In the genomic region with DNA sequence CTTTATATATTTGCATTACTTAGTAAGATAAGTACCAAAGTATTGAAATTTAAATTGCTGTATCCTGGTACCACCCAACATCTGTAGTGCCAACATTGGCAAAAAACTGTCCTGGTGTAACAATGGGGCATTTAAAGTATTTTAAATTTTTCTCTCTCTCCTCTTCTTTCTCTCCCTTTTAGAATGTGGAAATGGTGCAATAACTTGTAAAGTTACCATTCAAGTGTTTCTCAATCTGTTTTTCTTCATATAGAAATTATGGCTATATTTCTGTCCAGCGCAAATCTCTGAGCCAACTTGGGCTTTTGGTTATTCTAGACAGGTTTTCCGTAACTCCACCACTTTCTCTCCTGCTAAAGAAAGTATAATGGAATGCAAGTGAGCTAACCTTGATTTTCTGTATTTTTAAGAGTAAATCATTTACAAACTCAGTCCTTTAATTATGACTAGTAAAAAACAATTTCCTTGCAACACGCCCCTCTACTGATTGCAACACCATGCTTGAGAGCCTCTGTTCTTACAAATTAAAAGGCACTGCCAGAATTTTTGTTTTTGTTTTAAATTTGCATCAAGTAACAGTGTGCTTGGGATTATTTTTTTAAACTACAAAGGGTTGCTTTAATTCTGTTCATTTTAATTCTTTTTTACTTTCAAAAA, we compare ENCODE assay signal across 14 cellular contexts.
DNase-seq lines count a peak whose midpoint lies in the region; ATAC-seq and TF ChIP-seq lines count a peak whose summit lies in the region.
"Had no signal": no experiment of that assay in that cellular context is flagged by ENCODE, and none has a peak within 500 bp of the region (broad histone marks: within the 10 kb centered on the region; RNA-seq: fewer than 3 reads in every experiment).

No MANE protein-coding gene starts in this region.

- H3K4me1 ChIP-seq in adipocyte (ENCODE audit: control insufficient read depth, insufficient read depth, low read length) (peaks cover 29% of the 10 kb centered on the region), gastrocnemius medialis (peaks cover 7 to 8% of the 10 kb centered on the region in 2 donors)
- H3K4me1 ChIP-seq: spleen had no signal

- H3K9me3 ChIP-seq in adipocyte (ENCODE audit: control insufficient read depth, low read length) (no peaks in the 10 kb centered on the region), gastrocnemius medialis (no peaks in the 10 kb centered on the region)

- H3K36me3 ChIP-seq in adipocyte (ENCODE audit: control insufficient read depth, insufficient read depth, low read length, severe bottlenecking): no peaks in the 10 kb centered on the region
- H3K36me3 ChIP-seq in kidney epithelial cell (ENCODE audit: control insufficient read depth, insufficient read depth, low read length): no peaks in the 10 kb centered on the region
- H3K36me3 ChIP-seq in gastrocnemius medialis: no peaks in the 10 kb centered on the region
- H3K36me3 ChIP-seq: spleen had no signal

- peak; percentile 33 to 44 for ATAC-seq in gastrocnemius medialis

- intact Hi-C loops in gastrocnemius medialis (cut with DNase I; ENCODE audit: low total_unique reads): loop anchor here (10.0 kb wide), 1 partner anchor 324 kb away; a partner anchor contains a TSS
- intact Hi-C loops in activated naive CD4-positive, alpha-beta T cell treated with anti-CD3 and anti-CD28 coated beads for 36 hours (cut with micrococcal nuclease): no loop called here

- H3K27ac Mint-ChIP-seq in activated naive CD4-positive, alpha-beta T cell treated with anti-CD3 and anti-CD28 coated beads for 36 hours: no peak overlapping the region
- H3K27ac Mint-ChIP-seq: CD4-positive, alpha-beta memory T cell had no signal

- H3K4me3 ChIP-seq in adipocyte (ENCODE audit: low read length) (peak overlapping the region; percentile 36), kidney epithelial cell (ENCODE audit: low read depth, low read length) (no peak overlapping the region), gastrocnemius medialis (no peak overlapping the region)
- H3K4me3 ChIP-seq: spleen had no signal

- CTCF ChIA-PET in activated naive CD4-positive, alpha-beta T cell treated with anti-CD3 and anti-CD28 coated beads for 36 hours (lab: Charles Lee): interaction anchor here (0.5 kb wide), 1 partner anchor 10 kb away, joined by 3 read pairs; no protein-coding TSS in a partner anchor

- H3K4me3 Mint-ChIP-seq in activated naive CD4-positive, alpha-beta T cell treated with anti-CD3 and anti-CD28 coated beads for 36 hours: no peak overlapping the region
- H3K4me3 Mint-ChIP-seq: CD4-positive, alpha-beta memory T cell had no signal

- peak overlapping the region; percentile 53 for H3K9ac ChIP-seq in adipocyte (ENCODE audit: low read length)

- H3K27me3 Mint-ChIP-seq in activated naive CD4-positive, alpha-beta T cell treated with anti-CD3 and anti-CD28 coated beads for 36 hours (ENCODE audit: low read depth): no peaks in the 10 kb centered on the region

- H3K27me3 ChIP-seq in adipocyte (replicated peaks; ENCODE audit: control insufficient read depth, insufficient read depth, low read length): no peaks in the 10 kb centered on the region
- no peaks in the 10 kb centered on the region for H3K27me3 ChIP-seq in kidney epithelial cell (ENCODE audit: control insufficient read depth, insufficient read depth, low read length)
- no peaks in the 10 kb centered on the region for H3K27me3 ChIP-seq in gastrocnemius medialis
- H3K27me3 ChIP-seq: spleen had no signal

- in situ Hi-C loops in gastrocnemius medialis (cut with MboI; ENCODE audit: low sequenced_read_pairs in 4 of 4): no loop called here

- no peak for TF ChIP-seq CTCF in kidney epithelial cell (IDR thresholded peaks at IDR 0.05; ENCODE audit: insufficient read depth, low read length, poor library complexity, severe bottlenecking)
- no peak for TF ChIP-seq CTCF in gastrocnemius medialis (IDR thresholded peaks at IDR 0.05 in 4 of 5, conservative IDR thresholded peaks at IDR 0.05 in 1 of 5)

- DNase-seq in SIG-M5 treated with dmso at 0.1 percent for 504 hours (lab: John Stamatoyannopoulos, UW; ENCODE audit: unreplicated experiment) (peak; percentile 81), SIG-M5 (lab: John Stamatoyannopoulos, UW) (no peak), adipocyte (ENCODE audit: low read depth) (peak; percentile 66), kidney epithelial cell (ENCODE audit: low read depth) (peak; percentile 67), gastrocnemius medialis (no peak), NCI-H2029 treated with DMSO at 0.1 percent for 48 hours (lab: John Stamatoyannopoulos, UW) (no peak), NCI-H748 (lab: John Stamatoyannopoulos, UW; ENCODE audit: unreplicated experiment) (no peak)
- no peak for DNase-seq in activated naive CD4-positive, alpha-beta T cell treated with anti-CD3 and anti-CD28 coated beads for 36 hours
- DNase-seq: activated effector memory CD4-positive, alpha-beta T cell treated with anti-CD3 and anti-CD28 coated beads, Interleukin-2, amount 50 U/mL, for 16 hours; CD4-positive, alpha-beta memory T cell; NCI-H1694 treated with DMSO at 0.1 percent for 48 hours; nucleus accumbens; spleen had no signal

- no peaks in the 10 kb centered on the region for H3K36me3 Mint-ChIP-seq in activated naive CD4-positive, alpha-beta T cell treated with anti-CD3 and anti-CD28 coated beads for 36 hours (ENCODE audit: low read depth)
- H3K36me3 Mint-ChIP-seq: CD4-positive, alpha-beta memory T cell had no signal

- TF ChIP-seq POLR2A in gastrocnemius medialis (IDR thresholded peaks at IDR 0.05): no peak

- H3K27ac ChIP-seq in gastrocnemius medialis: peak overlapping the region in 2 of 4 donors; percentile 36 to 52
- H3K27ac ChIP-seq: 22Rv1 had no signal

- H3K9me3 Mint-ChIP-seq in activated naive CD4-positive, alpha-beta T cell treated with anti-CD3 and anti-CD28 coated beads for 36 hours: no peaks in the 10 kb centered on the region
- H3K9me3 Mint-ChIP-seq: CD4-positive, alpha-beta memory T cell had no signal

- H3K4me1 Mint-ChIP-seq in activated naive CD4-positive, alpha-beta T cell treated with anti-CD3 and anti-CD28 coated beads for 36 hours (ENCODE audit: low read depth): no peaks in the 10 kb centered on the region

Comparison
In these comparisons a context has a peak if more than half of its experiments do, and no peak if none do; other contexts are left out.
1. DNase-seq: peak in SIG-M5 treated with dmso at 0.1 percent for 504 hours (single experiment), adipocyte (single experiment) and kidney epithelial cell (single experiment); none in SIG-M5 (single experiment), gastrocnemius medialis (0 of 2), NCI-H2029 treated with DMSO at 0.1 percent for 48 hours (single experiment), activated naive CD4-positive, alpha-beta T cell treated with anti-CD3 and anti-CD28 coated beads for 36 hours (single experiment) and NCI-H748 (single experiment).